10 cellular contexts compared by ENCODE assay signal in genomic region chr4:173538903-173539445, GRCh38. TPM values are rescaled to one million over a fixed set of nuclear protein-coding genes. Genes with fewer than 3 reads are reported as not detected.
A peak's percentile ranks its signal among the peaks of the same experiment; 100 is the strongest.
DNase-seq lines count a peak whose midpoint lies in the region; ATAC-seq, FAIRE-seq and TF ChIP-seq lines count a peak whose summit lies in the region.
"Had no signal": no experiment of that assay in that cellular context is flagged by ENCODE, and none has a peak within 500 bp of the region (broad histone marks: within the 10 kb centered on the region; RNA-seq: fewer than 3 reads in every experiment).

No MANE protein-coding gene starts in this region.

- no peak for DNase-seq in Calu3
- DNase-seq in MV-4-11 (lab: John Stamatoyannopoulos, UW): peak; percentile 50
- no peak for DNase-seq in esophagus squamous epithelium (lab: John Stamatoyannopoulos, UW)
- no peak for DNase-seq in pancreas
- no peak for DNase-seq in stimulated activated CD8-positive, alpha-beta memory T cell treated with anti-CD3 and anti-CD28 coated beads, Interleukin-4, amount 100 ng/mL, for 48 hours
- DNase-seq in activated effector memory CD4-positive, alpha-beta T cell treated with anti-CD3 and anti-CD28 coated beads, Interleukin-2, amount 50 U/mL, for 16 hours: no peak
- no peak for DNase-seq in NCI-H2171 treated with DMSO at 0.1 percent for 48 hours (lab: John Stamatoyannopoulos, UW)
- no peak for DNase-seq in NCI-H2196 (lab: John Stamatoyannopoulos, UW; ENCODE audit: unreplicated experiment)

- no peak overlapping the region for H3K27ac ChIP-seq in esophagus squamous epithelium
- H3K27ac ChIP-seq in pancreas: peak overlapping the region in 1 of 4 donors; percentile 27
- H3K27ac ChIP-seq: KMS-11 had no signal

- H3K4me3 Mint-ChIP-seq in Calu3 (ENCODE audit: low read depth, unreplicated experiment): peak overlapping the region; percentile 65

- FAIRE-seq in pancreas (lab: Jason Lieb, UNC): no peak

- no TSS peak for BruUV-seq in Calu3 (replicated peaks; lab: Mats Ljungman, UMichigan)

- 11 to 13% methylated on average over 15 of the region's 15 CpGs for WGBS in esophagus squamous epithelium, 2 donors
- WGBS in pancreas, 2 donors: 19 to 28% methylated on average over 15 of the region's 15 CpGs

- CTCF ChIA-PET in Calu3 (lab: Charles Lee): no interaction called here

- ATAC-seq in pancreas: peak in 3 of 4 donors; percentile 33 to 42 (median 36)

- H3K4me1 Mint-ChIP-seq in Calu3 (ENCODE audit: low read depth, unreplicated experiment): no peaks in the 10 kb centered on the region

- no peaks in the 10 kb centered on the region for H3K9me3 ChIP-seq in esophagus squamous epithelium
- no peaks in the 10 kb centered on the region for H3K9me3 ChIP-seq in pancreas

- H3K9me3 Mint-ChIP-seq in Calu3 (ENCODE audit: low read depth, unreplicated experiment): no peaks in the 10 kb centered on the region

- H3K27me3 ChIP-seq in esophagus squamous epithelium: peaks cover 9 to 99% (median 38%) of the 10 kb centered on the region in 4 donors
- H3K27me3 ChIP-seq in pancreas: peaks cover 0 to 42% (median 6%) of the 10 kb centered on the region in 4 donors

- intact Hi-C loops in Calu3 (cut with micrococcal nuclease; ENCODE audit: unreplicated experiment) (no loop called here), esophagus squamous epithelium (cut with DNase I) (no loop called here), pancreas (cut with DNase I) (no loop called here)

- H3K4me3 ChIP-seq in esophagus squamous epithelium (peak overlapping the region in 3 of 4 donors; percentile 11 to 60 (median 31)), pancreas (peak overlapping the region; percentile 7 to 45 (median 20))

- H3K27me3 Mint-ChIP-seq in Calu3 (ENCODE audit: unreplicated experiment): peaks cover 13% of the 10 kb centered on the region

- H3K4me1 ChIP-seq in esophagus squamous epithelium: peaks cover 7 to 17% (median 13%) of the 10 kb centered on the region in 3 donors
- peaks cover 0 to 10% (median 7%) of the 10 kb centered on the region in 3 donors for H3K4me1 ChIP-seq in pancreas

- no peak for TF ChIP-seq CTCF in Calu3 (IDR thresholded peaks at IDR 0.05; ENCODE audit: unreplicated experiment)
- TF ChIP-seq CTCF in esophagus squamous epithelium (IDR thresholded peaks at IDR 0.05): no peak
- TF ChIP-seq CTCF in pancreas (IDR thresholded peaks at IDR 0.05): no peak

- TF ChIP-seq POLR2A in esophagus squamous epithelium (IDR thresholded peaks at IDR 0.05): no peak

- H3K36me3 ChIP-seq in esophagus squamous epithelium: no peaks in the 10 kb centered on the region
- no peaks in the 10 kb centered on the region for H3K36me3 ChIP-seq in pancreas

- no peak overlapping the region for H3K27ac Mint-ChIP-seq in Calu3 (ENCODE audit: unreplicated experiment)

- H3K36me3 Mint-ChIP-seq in Calu3 (ENCODE audit: insufficient read depth, unreplicated experiment): no peaks in the 10 kb centered on the region

RNA-seq across cellular contexts. Expression of gene HAND2, which starts 8.9 kb away (rescaled TPM):
- total RNA-seq in Calu3 (2022) (0.45 TPM in 1 of 2 replicates, not detected in the other), esophagus squamous epithelium (1 to 10 TPM in 3 of 4 donors, under 1 TPM in 1; 0.31 to 3.8 (median 1.8) TPM), pancreas (10 to 100 TPM in 1 of 6 donors, 1 to 10 TPM in 5; 1.7 to 11.4 (median 2.7) TPM)
- 1 to 10 TPM; 3.8 to 5.0 TPM for polyA plus RNA-seq in pancreas
- total RNA-seq: kidney epithelial cell had no signal
